ENCODE assay signal across 7 cellular contexts in genomic region chr19:18919895-18920204, GRCh38. TPM values are rescaled to one million over a fixed set of nuclear protein-coding genes. Genes with fewer than 3 reads are reported as not detected.
DNase-seq lines count a peak whose midpoint lies in the region; ATAC-seq lines count a peak whose summit lies in the region.

No MANE protein-coding gene starts in this region.

- H3K9ac ChIP-seq in iPS-20b (ENCODE audit: low read depth, low read length) (peak overlapping the region; percentile 71), stomach smooth muscle (ENCODE audit: low read length in 2 of 2) (peak overlapping the region; percentile 90 to 95)

- H3K36me3 ChIP-seq in iPS-20b (ENCODE audit: insufficient read depth, low read depth, low read length) (peaks cover 30% of the 10 kb centered on the region), stomach smooth muscle (ENCODE audit: control insufficient read depth in 2 of 2, insufficient read depth in 2 of 2, low read length in 2 of 2) (peaks cover 25 to 27% of the 10 kb centered on the region in 2 donors)

- H3K4me1 Mint-ChIP-seq in activated T-helper 1 cell treated with anti-CD3 and anti-CD28 coated beads, Interleukin-12 subunit alpha, Interleukin-12 subunit beta, Interleukin-2, Interleukin-4 antibody, amounts not matched to agents 30 ng/mL and 10 ng/mL and 1 ng/mL, durations not matched to agents 14 hours and 24 hours and 36 hours (ENCODE audit: low read depth): peaks cover 21% of the 10 kb centered on the region

- intact Hi-C loops in activated T-helper 1 cell treated with anti-CD3 and anti-CD28 coated beads, Interleukin-12 subunit alpha, Interleukin-12 subunit beta, Interleukin-2, Interleukin-4 antibody, amounts not matched to agents 30 ng/mL and 10 ng/mL and 1 ng/mL, durations not matched to agents 14 hours and 24 hours and 36 hours (cut with micrococcal nuclease): loop anchor here (1.0 to 5.0 kb wide), 15 partner anchors 12 to 988 kb away; partner anchors contain the start of genes ARMC6, BORCS8, CCDC124 and ELL

- peak overlapping the region; percentile 84 for H3K27ac Mint-ChIP-seq in activated T-helper 1 cell treated with anti-CD3 and anti-CD28 coated beads, Interleukin-12 subunit alpha, Interleukin-12 subunit beta, Interleukin-2, Interleukin-4 antibody, amounts not matched to agents 30 ng/mL and 10 ng/mL and 1 ng/mL, durations not matched to agents 14 hours and 24 hours and 36 hours

- ATAC-seq in HG02571 (IDR thresholded peaks at IDR 0.05; ENCODE audit: unreplicated experiment) (peak; percentile 2), HG03095 (IDR thresholded peaks at IDR 0.05; ENCODE audit: unreplicated experiment) (no peak), HG02759 (IDR thresholded peaks at IDR 0.05; ENCODE audit: unreplicated experiment) (no peak)

- H3K4me3 ChIP-seq in iPS-20b (ENCODE audit: low read length) (peak overlapping the region; percentile 97), stomach smooth muscle (ENCODE audit: low read length in 2 of 2) (peak overlapping the region; percentile 93 to 100)

- H3K4me3 Mint-ChIP-seq in activated T-helper 1 cell treated with anti-CD3 and anti-CD28 coated beads, Interleukin-12 subunit alpha, Interleukin-12 subunit beta, Interleukin-2, Interleukin-4 antibody, amounts not matched to agents 30 ng/mL and 10 ng/mL and 1 ng/mL, durations not matched to agents 14 hours and 24 hours and 36 hours: peak overlapping the region; percentile 94

- H3K9me3 Mint-ChIP-seq in activated T-helper 1 cell treated with anti-CD3 and anti-CD28 coated beads, Interleukin-12 subunit alpha, Interleukin-12 subunit beta, Interleukin-2, Interleukin-4 antibody, amounts not matched to agents 30 ng/mL and 10 ng/mL and 1 ng/mL, durations not matched to agents 14 hours and 24 hours and 36 hours: no peaks in the 10 kb centered on the region

- H3K9me3 ChIP-seq in iPS-20b (ENCODE audit: insufficient read depth, low read depth, low read length): no peaks in the 10 kb centered on the region
- no peaks in the 10 kb centered on the region for H3K9me3 ChIP-seq in stomach smooth muscle (ENCODE audit: control insufficient read depth in 2 of 2, low read length in 2 of 2)

- no peaks in the 10 kb centered on the region for H3K27me3 ChIP-seq in iPS-20b (ENCODE audit: insufficient read depth, low read length)
- H3K27me3 ChIP-seq in stomach smooth muscle (ENCODE audit: control insufficient read depth in 1 of 2, insufficient read depth in 2 of 2, low read length in 2 of 2): no peaks in the 10 kb centered on the region

- H3K27ac ChIP-seq in iPS-20b (ENCODE audit: low read length): no peak overlapping the region
- H3K27ac ChIP-seq in stomach smooth muscle (ENCODE audit: low read length): peak overlapping the region; percentile 71

- H3K27me3 Mint-ChIP-seq in activated T-helper 1 cell treated with anti-CD3 and anti-CD28 coated beads, Interleukin-12 subunit alpha, Interleukin-12 subunit beta, Interleukin-2, Interleukin-4 antibody, amounts not matched to agents 30 ng/mL and 10 ng/mL and 1 ng/mL, durations not matched to agents 14 hours and 24 hours and 36 hours (ENCODE audit: insufficient read depth): no peaks in the 10 kb centered on the region

- H3K4me1 ChIP-seq in iPS-20b (ENCODE audit: insufficient read depth, low read length) (peaks cover 4% of the 10 kb centered on the region), stomach smooth muscle (ENCODE audit: control insufficient read depth, insufficient read depth, low read length) (peaks cover 34% of the 10 kb centered on the region)

- peaks cover 32% of the 10 kb centered on the region for H3K36me3 Mint-ChIP-seq in activated T-helper 1 cell treated with anti-CD3 and anti-CD28 coated beads, Interleukin-12 subunit alpha, Interleukin-12 subunit beta, Interleukin-2, Interleukin-4 antibody, amounts not matched to agents 30 ng/mL and 10 ng/mL and 1 ng/mL, durations not matched to agents 14 hours and 24 hours and 36 hours (ENCODE audit: low read depth)

- DNase-seq in activated T-helper 1 cell treated with anti-CD3 and anti-CD28 coated beads, Interleukin-12 subunit alpha, Interleukin-12 subunit beta, Interleukin-2, Interleukin-4 antibody, amounts not matched to agents 30 ng/mL and 10 ng/mL and 1 ng/mL, durations not matched to agents 14 hours and 24 hours and 36 hours (ENCODE audit: low spot score): no peak
- no peak for DNase-seq in NCI-H748 (lab: John Stamatoyannopoulos, UW; ENCODE audit: unreplicated experiment)

RNA-seq across cellular contexts. Expression of gene DDX49, which starts 0.3 kb away (rescaled TPM):
- 101 and 114 TPM in 2 replicates for total RNA-seq in activated T-helper 1 cell treated with anti-CD3 and anti-CD28 coated beads, Interleukin-12 subunit alpha, Interleukin-12 subunit beta, Interleukin-2, Interleukin-4 antibody, amounts not matched to agents 30 ng/mL and 10 ng/mL and 1 ng/mL, durations not matched to agents 14 hours and 24 hours and 36 hours

RNA-seq across cellular contexts. Expression of gene COPE, which starts 0.7 kb away (rescaled TPM):
- 221 and 229 TPM in 2 replicates for total RNA-seq in activated T-helper 1 cell treated with anti-CD3 and anti-CD28 coated beads, Interleukin-12 subunit alpha, Interleukin-12 subunit beta, Interleukin-2, Interleukin-4 antibody, amounts not matched to agents 30 ng/mL and 10 ng/mL and 1 ng/mL, durations not matched to agents 14 hours and 24 hours and 36 hours

RNA-seq across cellular contexts. Expression of gene HOMER3, which starts 21.2 kb away (rescaled TPM):
- total RNA-seq in activated T-helper 1 cell treated with anti-CD3 and anti-CD28 coated beads, Interleukin-12 subunit alpha, Interleukin-12 subunit beta, Interleukin-2, Interleukin-4 antibody, amounts not matched to agents 30 ng/mL and 10 ng/mL and 1 ng/mL, durations not matched to agents 14 hours and 24 hours and 36 hours: 0.29 and 0.75 TPM in 2 replicates

RNA-seq across cellular contexts. Expression of gene CERS1, which starts 23.9 kb away (rescaled TPM):
- not detected in 2 replicates for total RNA-seq in activated T-helper 1 cell treated with anti-CD3 and anti-CD28 coated beads, Interleukin-12 subunit alpha, Interleukin-12 subunit beta, Interleukin-2, Interleukin-4 antibody, amounts not matched to agents 30 ng/mL and 10 ng/mL and 1 ng/mL, durations not matched to agents 14 hours and 24 hours and 36 hours
